ENCODE assay signal across 9 cellular contexts in genomic region chr1:30191154-30191702, GRCh38.
DNase-seq lines count a peak whose midpoint lies in the region; ATAC-seq and TF ChIP-seq lines count a peak whose summit lies in the region.
"Had no signal": no experiment of that assay in that cellular context is flagged by ENCODE, and none has a peak within 500 bp of the region (broad histone marks: within the 10 kb centered on the region; RNA-seq: fewer than 3 reads in every experiment).

No MANE protein-coding gene starts in this region.

- no peak overlapping the region for H3K4me3 Mint-ChIP-seq in activated naive CD4-positive, alpha-beta T cell treated with anti-CD3 and anti-CD28 coated beads for 36 hours
- H3K4me3 Mint-ChIP-seq in activated CD4-positive, alpha-beta T cell treated with anti-CD3 and anti-CD28 coated beads, Interleukin-2, amount 10 ng/mL, durations not matched to agents 24 days and 14 days, result peak overlapping the region; percentile 35

- H3K4me1 ChIP-seq in right atrium auricular region (no peaks in the 10 kb centered on the region), transverse colon (peaks cover 0 to 8% (median 3%) of the 10 kb centered on the region in 4 donors)

- no peak for TF ChIP-seq POLR2A in transverse colon (IDR thresholded peaks at IDR 0.05)

- CTCF ChIA-PET in activated naive CD4-positive, alpha-beta T cell treated with anti-CD3 and anti-CD28 coated beads for 36 hours (lab: Charles Lee), result interaction anchor here (0.6 to 1.1 kb wide), 2 partner anchors 41 to 210 kb away, joined by 3 read pairs; no protein-coding TSS in a partner anchor

- in situ Hi-C loops in transverse colon (cut with MboI; ENCODE audit: low pct_ligation_motif_present in 1 of 4, low pct_unique_long_range_greater_than_20kb in 1 of 4, low sequenced_read_pairs in 3 of 4), result no loop called here

- WGBS in transverse colon (ENCODE audit: low coverage in 1 of 2), 2 donors, result 32 to 38% methylated on average over 2 of the region's 2 CpGs

- no peaks in the 10 kb centered on the region for H3K27me3 ChIP-seq in right atrium auricular region
- H3K27me3 ChIP-seq in transverse colon, result no peaks in the 10 kb centered on the region

- no peak overlapping the region for H3K4me3 ChIP-seq in right atrium auricular region
- H3K4me3 ChIP-seq in transverse colon, result no peak overlapping the region

- H3K36me3 Mint-ChIP-seq in activated naive CD4-positive, alpha-beta T cell treated with anti-CD3 and anti-CD28 coated beads for 36 hours (ENCODE audit: low read depth), result no peaks in the 10 kb centered on the region
- H3K36me3 Mint-ChIP-seq in activated CD4-positive, alpha-beta T cell treated with anti-CD3 and anti-CD28 coated beads, Interleukin-2, amount 10 ng/mL, durations not matched to agents 24 days and 14 days (ENCODE audit: low read depth), result no peaks in the 10 kb centered on the region

- TF ChIP-seq CTCF in right atrium auricular region (IDR thresholded peaks at IDR 0.05), result no peak
- no peak for TF ChIP-seq CTCF in transverse colon (IDR thresholded peaks at IDR 0.05)

- peak overlapping the region in 1 of 2 donors; percentile 29 for H3K27ac ChIP-seq in right atrium auricular region
- peak overlapping the region in 3 of 4 donors; percentile 10 to 62 (median 26) for H3K27ac ChIP-seq in transverse colon
- H3K27ac ChIP-seq: VCaP had no signal

- no peak overlapping the region for H3K27ac Mint-ChIP-seq in activated naive CD4-positive, alpha-beta T cell treated with anti-CD3 and anti-CD28 coated beads for 36 hours
- H3K27ac Mint-ChIP-seq in activated CD4-positive, alpha-beta T cell treated with anti-CD3 and anti-CD28 coated beads, Interleukin-2, amount 10 ng/mL, durations not matched to agents 24 days and 14 days, result peak overlapping the region; percentile 64

- no peak for ATAC-seq in HG03045 (IDR thresholded peaks at IDR 0.05; ENCODE audit: unreplicated experiment)

- H3K9me3 ChIP-seq in right atrium auricular region (no peaks in the 10 kb centered on the region), transverse colon (no peaks in the 10 kb centered on the region)

- H3K27me3 Mint-ChIP-seq in activated naive CD4-positive, alpha-beta T cell treated with anti-CD3 and anti-CD28 coated beads for 36 hours (ENCODE audit: low read depth), result peaks cover 18% of the 10 kb centered on the region
- H3K27me3 Mint-ChIP-seq in activated CD4-positive, alpha-beta T cell treated with anti-CD3 and anti-CD28 coated beads, Interleukin-2, amount 10 ng/mL, durations not matched to agents 24 days and 14 days, result no peaks in the 10 kb centered on the region

- TF ChIP-seq EP300 in transverse colon (IDR thresholded peaks at IDR 0.05; ENCODE audit: low read depth), result no peak

- H3K9me3 Mint-ChIP-seq in activated naive CD4-positive, alpha-beta T cell treated with anti-CD3 and anti-CD28 coated beads for 36 hours, result no peaks in the 10 kb centered on the region
- H3K9me3 Mint-ChIP-seq in activated CD4-positive, alpha-beta T cell treated with anti-CD3 and anti-CD28 coated beads, Interleukin-2, amount 10 ng/mL, durations not matched to agents 24 days and 14 days, result no peaks in the 10 kb centered on the region

- H3K36me3 ChIP-seq in right atrium auricular region, result no peaks in the 10 kb centered on the region
- H3K36me3 ChIP-seq in transverse colon, result no peaks in the 10 kb centered on the region

- peak; percentile 25 for DNase-seq in activated naive CD4-positive, alpha-beta T cell treated with anti-CD3 and anti-CD28 coated beads for 36 hours
- DNase-seq in activated naive CD4-positive, alpha-beta T cell treated with anti-CD3 and anti-CD28 coated beads, Interleukin-2, amount 50 U/mL, for 16 hours, result no peak
- DNase-seq in activated CD4-positive, alpha-beta T cell treated with anti-CD3 and anti-CD28 coated beads, Interleukin-2, amount 10 ng/mL, durations not matched to agents 24 days and 14 days, result peak; percentile 84
- DNase-seq in right atrium auricular region (ENCODE audit: low spot score), result peak; percentile 60
- DNase-seq in transverse colon, result peak; percentile 18
- no peak for DNase-seq in kidney glomerular epithelial cell (lab: John Stamatoyannopoulos, UW)
- no peak for DNase-seq in T1000 (lab: John Stamatoyannopoulos, UW)

- intact Hi-C loops in activated naive CD4-positive, alpha-beta T cell treated with anti-CD3 and anti-CD28 coated beads for 36 hours (cut with micrococcal nuclease), result no loop called here
- intact Hi-C loops in activated CD4-positive, alpha-beta T cell treated with anti-CD3 and anti-CD28 coated beads, Interleukin-2, amount 10 ng/mL, durations not matched to agents 24 days and 14 days (cut with micrococcal nuclease), result no loop called here
- intact Hi-C loops in transverse colon (cut with DNase I; ENCODE audit: low total_unique reads), result no loop called here

- no peaks in the 10 kb centered on the region for H3K4me1 Mint-ChIP-seq in activated naive CD4-positive, alpha-beta T cell treated with anti-CD3 and anti-CD28 coated beads for 36 hours (ENCODE audit: low read depth)
- peaks cover 26% of the 10 kb centered on the region for H3K4me1 Mint-ChIP-seq in activated CD4-positive, alpha-beta T cell treated with anti-CD3 and anti-CD28 coated beads, Interleukin-2, amount 10 ng/mL, durations not matched to agents 24 days and 14 days

Comparison
In these comparisons a context has a peak if more than half of its experiments do, and no peak if none do; other contexts are left out.
1. DNase-seq: peak in activated naive CD4-positive, alpha-beta T cell treated with anti-CD3 and anti-CD28 coated beads for 36 hours (single experiment), activated CD4-positive, alpha-beta T cell treated with anti-CD3 and anti-CD28 coated beads, Interleukin-2, amount 10 ng/mL, durations not matched to agents 24 days and 14 days (single experiment), right atrium auricular region (single experiment) and transverse colon (single experiment); none in activated naive CD4-positive, alpha-beta T cell treated with anti-CD3 and anti-CD28 coated beads, Interleukin-2, amount 50 U/mL, for 16 hours (single experiment), kidney glomerular epithelial cell (single experiment) and T1000 (single experiment).